ENCODE assay signal across 9 cellular contexts in the genomic region with DNA sequence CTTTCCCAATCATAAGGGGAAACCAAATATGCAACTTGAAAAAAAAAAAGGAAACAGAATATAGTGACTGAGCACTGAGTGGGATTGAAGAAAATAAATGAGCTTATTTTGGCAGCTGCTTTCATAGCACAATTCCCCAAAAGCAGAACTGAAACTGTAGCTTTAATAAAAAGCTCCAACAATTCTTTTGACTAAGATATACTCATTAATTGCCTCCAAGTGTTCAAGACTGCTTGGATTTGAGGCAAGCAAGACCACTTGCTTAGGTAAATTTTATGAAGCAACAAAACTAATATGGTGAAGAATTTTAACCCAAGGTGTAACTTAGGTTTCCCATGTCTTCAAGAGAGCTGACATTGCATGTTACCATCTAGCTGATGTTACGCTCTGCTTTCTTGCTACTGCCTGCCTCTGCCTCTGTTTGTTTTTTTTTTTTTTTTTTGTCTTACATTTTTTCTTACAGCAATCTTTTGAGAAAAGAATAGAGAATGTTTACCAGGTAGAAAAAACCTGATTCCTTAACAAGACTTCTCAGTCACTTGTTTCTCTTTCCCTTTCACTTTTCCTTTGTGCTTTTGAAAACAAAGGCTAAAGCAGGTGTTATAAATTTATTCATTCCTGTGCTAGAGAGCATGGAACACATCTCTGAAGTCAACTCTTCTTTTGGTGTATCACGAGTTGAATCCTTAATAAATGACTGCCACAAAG.
DNase-seq lines count a peak whose midpoint lies in the region; ATAC-seq and TF ChIP-seq lines count a peak whose summit lies in the region.
"Had no signal": no experiment of that assay in that cellular context is flagged by ENCODE, and none has a peak within 500 bp of the region (broad histone marks: within the 10 kb centered on the region; RNA-seq: fewer than 3 reads in every experiment).

No MANE protein-coding gene starts in this region.

- H3K27ac Mint-ChIP-seq in memory B cell: peak overlapping the region; percentile 88

- ATAC-seq in GM18508 (IDR thresholded peaks at IDR 0.05; ENCODE audit: insufficient read depth, unreplicated experiment) (peak; percentile 87), GM21786 (IDR thresholded peaks at IDR 0.05; ENCODE audit: unreplicated experiment) (peak; percentile 75), memory B cell (ENCODE audit: low read depth) (peak; percentile 95)

- H3K27me3 ChIP-seq in MG63: no peaks in the 10 kb centered on the region
- H3K27me3 ChIP-seq in PC-9 (ENCODE audit: insufficient read depth, low read depth): 0 out of 2 replicates have a peak, but pooled peaks cover 5% of the 10 kb centered on the region
- H3K27me3 ChIP-seq: neutrophil had no signal

- CTCF ChIA-PET in PC-9 (lab: Charles Lee): interaction anchor here (0.7 kb wide), 1 partner anchor 1958 kb away, joined by 3 read pairs; no protein-coding TSS in a partner anchor

- H3K27ac ChIP-seq in PC-9: no peak overlapping the region
- H3K27ac ChIP-seq: neutrophil had no signal

- H3K9me2 ChIP-seq in PC-9 (ENCODE audit: insufficient read depth): no peaks in the 10 kb centered on the region

- no peaks in the 10 kb centered on the region for H3K9me3 Mint-ChIP-seq in memory B cell

- no peaks in the 10 kb centered on the region for H3K36me3 Mint-ChIP-seq in memory B cell

- TF ChIP-seq CTCF in PC-9 (conservative IDR thresholded peaks at IDR 0.05): no peak

- H3K4me1 ChIP-seq in PC-9 (replicated peaks; ENCODE audit: insufficient read depth): no peaks in the 10 kb centered on the region

- no peaks in the 10 kb centered on the region for H3K27me3 Mint-ChIP-seq in memory B cell

- no peaks in the 10 kb centered on the region for H4K20me1 ChIP-seq in PC-9 (ENCODE audit: insufficient read depth)

- peak overlapping the region; percentile 78 for H3K4me3 Mint-ChIP-seq in memory B cell

- no peaks in the 10 kb centered on the region for H3F3A ChIP-seq in PC-9 (ENCODE audit: insufficient read depth, low read depth)

- no peaks in the 10 kb centered on the region for H3K79me2 ChIP-seq in PC-9 (ENCODE audit: low read depth)

- H3K4me3 ChIP-seq in MG63 (no peak overlapping the region), PC-9 (no peak overlapping the region)

- H3K9me3 ChIP-seq in MG63 (no peaks in the 10 kb centered on the region), PC-9 (ENCODE audit: insufficient read depth, low read depth) (no peaks in the 10 kb centered on the region)
- H3K9me3 ChIP-seq: neutrophil had no signal

- POLR2A ChIA-PET in PC-9 (lab: Charles Lee; ENCODE audit: unreplicated experiment): interaction anchor here (0.6 kb wide), 1 partner anchor 484 kb away, joined by 6 read pairs; no protein-coding TSS in a partner anchor

- intact Hi-C loops in PC-9 (cut with micrococcal nuclease; ENCODE audit: unreplicated experiment): no loop called here

- no peak overlapping the region for H3K4me2 ChIP-seq in PC-9

- DNase-seq in MV-4-11 (lab: John Stamatoyannopoulos, UW): peak; percentile 91
- DNase-seq in memory B cell (ENCODE audit: low spot score in 2 of 2): peak; percentile 17 to 21
- no peak for DNase-seq in MG63
- no peak for DNase-seq in NCI-H510A treated with DMSO at 0.1 percent for 48 hours (lab: John Stamatoyannopoulos, UW)
- no peak for DNase-seq in kidney glomerular epithelial cell (lab: John Stamatoyannopoulos, UW)
- DNase-seq in PC-9: no peak

- H2AFZ ChIP-seq in PC-9: no peak overlapping the region

- peaks cover 12% of the 10 kb centered on the region for H3K4me1 Mint-ChIP-seq in memory B cell

- BruUV-seq in PC-9 (replicated peaks; lab: Mats Ljungman, UMichigan): no TSS peak

- peaks cover 12% of the 10 kb centered on the region for H3K36me3 ChIP-seq in MG63
- H3K36me3 ChIP-seq in PC-9 (ENCODE audit: low read depth): no peaks in the 10 kb centered on the region
- H3K36me3 ChIP-seq: neutrophil had no signal

Comparison
In these comparisons a context has a peak if more than half of its experiments do, and no peak if none do; other contexts are left out.
1. DNase-seq: peak in MV-4-11 (single experiment) and memory B cell (2 of 2); none in MG63 (single experiment), NCI-H510A treated with DMSO at 0.1 percent for 48 hours (single experiment), kidney glomerular epithelial cell (single experiment) and PC-9 (0 of 2).
2. Peak in every context shown above with its lines, with median percentiles within 50 percentile points of each other: ATAC-seq.